Comparison of ENCODE assay signal across 9 cellular contexts in the genomic region with DNA sequence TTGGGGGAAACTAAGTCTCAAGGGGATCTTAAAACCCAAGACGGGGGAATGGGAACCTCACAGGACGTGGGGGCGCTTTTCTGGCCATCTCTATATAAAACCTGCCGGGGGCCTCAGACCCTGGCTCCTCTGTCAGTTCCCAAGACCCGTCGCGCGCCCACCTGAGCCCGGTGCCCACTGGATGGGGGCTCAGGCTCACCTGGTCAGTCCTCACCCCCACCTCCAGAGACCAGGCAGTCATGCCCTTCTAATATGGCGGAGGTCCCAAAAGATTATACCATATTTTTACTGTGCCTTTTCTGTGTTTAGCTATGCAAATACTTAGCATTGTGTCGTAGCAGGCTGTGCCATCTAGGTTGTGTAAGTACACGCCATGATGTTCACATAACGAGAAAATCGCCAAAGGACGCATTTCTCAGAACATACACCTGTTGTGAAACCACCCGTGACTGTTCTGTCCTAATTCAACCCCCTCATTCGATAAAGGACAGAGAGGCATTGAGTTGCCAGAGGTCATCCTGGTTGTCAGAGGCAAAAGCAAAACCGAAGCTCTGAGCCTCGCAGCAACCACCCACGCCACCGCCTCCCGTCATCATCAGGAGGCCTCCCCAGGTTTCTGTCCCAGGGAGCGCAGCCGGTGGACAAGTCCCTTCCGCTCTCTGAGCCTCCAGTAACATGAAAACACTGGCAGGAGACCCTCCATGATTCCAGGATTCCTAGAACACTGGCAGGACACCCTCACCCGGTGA. TPM values are rescaled to one million over a fixed set of nuclear protein-coding genes. Genes with fewer than 3 reads are reported as not detected.
DNase-seq lines count a peak whose midpoint lies in the region; ATAC-seq and TF ChIP-seq lines count a peak whose summit lies in the region.
"Had no signal": no experiment of that assay in that cellular context is flagged by ENCODE, and none has a peak within 500 bp of the region (broad histone marks: within the 10 kb centered on the region; RNA-seq: fewer than 3 reads in every experiment).

No MANE protein-coding gene starts in this region.

- no peak overlapping the region for H3K27ac Mint-ChIP-seq in HFFc6
- no peak overlapping the region for H3K27ac Mint-ChIP-seq in central memory CD8-positive, alpha-beta T cell (ENCODE audit: low read depth)
- no peak overlapping the region for H3K27ac Mint-ChIP-seq in nephron

- peak overlapping the region; percentile 40 for H3K4me3 ChIP-seq in AG10803 (ENCODE audit: low read length)

- peaks cover 6% of the 10 kb centered on the region for H3K4me1 Mint-ChIP-seq in HFFc6 (ENCODE audit: low read depth)
- no peaks in the 10 kb centered on the region for H3K4me1 Mint-ChIP-seq in central memory CD8-positive, alpha-beta T cell
- H3K4me1 Mint-ChIP-seq in nephron: no peaks in the 10 kb centered on the region

- ATAC-seq in central memory CD8-positive, alpha-beta T cell (replicated peaks; ENCODE audit: extremely low read depth, poor library complexity, severe bottlenecking): no peak

- no peaks in the 10 kb centered on the region for H3K9me3 Mint-ChIP-seq in HFFc6
- H3K9me3 Mint-ChIP-seq in central memory CD8-positive, alpha-beta T cell: no peaks in the 10 kb centered on the region
- H3K9me3 Mint-ChIP-seq in nephron: no peaks in the 10 kb centered on the region
- H3K9me3 Mint-ChIP-seq: activated naive CD4-positive, alpha-beta T cell treated with anti-CD3 and anti-CD28 coated beads, Interleukin-2, amount 50 U/mL, for 72 hours had no signal

- H3K36me3 Mint-ChIP-seq in HFFc6 (ENCODE audit: low read depth) (peaks cover 5% of the 10 kb centered on the region; the same call in 1 of the 2 replicates), nephron (ENCODE audit: low read depth) (no peaks in the 10 kb centered on the region)
- H3K36me3 Mint-ChIP-seq in central memory CD8-positive, alpha-beta T cell (ENCODE audit: insufficient read depth): peaks cover 2% of the 10 kb centered on the region
- H3K36me3 Mint-ChIP-seq: activated naive CD4-positive, alpha-beta T cell treated with anti-CD3 and anti-CD28 coated beads, Interleukin-2, amount 50 U/mL, for 72 hours had no signal

- H3K27me3 Mint-ChIP-seq in HFFc6 (ENCODE audit: insufficient read depth) (peaks cover 8% of the 10 kb centered on the region), nephron (ENCODE audit: low read depth) (peaks cover 26% of the 10 kb centered on the region)
- peaks cover 9% of the 10 kb centered on the region for H3K27me3 Mint-ChIP-seq in central memory CD8-positive, alpha-beta T cell

- TF ChIP-seq CTCF in AG10803 (conservative IDR thresholded peaks at IDR 0.05; ENCODE audit: low read length): no peak
- TF ChIP-seq CTCF in HFFc6 (IDR thresholded peaks at IDR 0.05): peak; percentile 57; the same call in 1 of the 2 replicates
- peak in 1 of 3 experiments; percentile 12 for TF ChIP-seq CTCF in nephron (IDR thresholded peaks at IDR 0.05; ENCODE audit: unreplicated experiment in 3 of 3)

- no peak for DNase-seq in AG10803 (ENCODE audit: low read depth)
- DNase-seq in HFFc6: no peak
- DNase-seq in central memory CD8-positive, alpha-beta T cell (ENCODE audit: low spot score in 2 of 2): no peak
- DNase-seq in UCSD-AML1 (lab: John Stamatoyannopoulos, UW; ENCODE audit: unreplicated experiment): no peak
- no peak for DNase-seq in HCEC 1CT
- no peak for DNase-seq in NCI-H748 (lab: John Stamatoyannopoulos, UW; ENCODE audit: unreplicated experiment)
- no peak for DNase-seq in NOMO-1 treated with dmso at 0.1 percent for 144 hours (lab: John Stamatoyannopoulos, UW; ENCODE audit: unreplicated experiment)

- H3K4me3 Mint-ChIP-seq in HFFc6: peak overlapping the region; percentile 56
- peak overlapping the region; percentile 52 for H3K4me3 Mint-ChIP-seq in central memory CD8-positive, alpha-beta T cell
- peak overlapping the region; percentile 30 to 46 (median 41) for H3K4me3 Mint-ChIP-seq in nephron

RNA-seq across cellular contexts. Expression of a gene that starts 28.9 kb away (rescaled TPM):
- total RNA-seq in HFFc6 (2021; fragmentation: NEBNext Ultra II Directional; extraction: Animal tissue kit (Norgen Biotek cat#: 25700)): 100 to 1,000 TPM; 126 to 158 (median 137) TPM
